8 cellular contexts compared by ENCODE assay signal in genomic region chr2:10331033-10331701, GRCh38.
A peak's percentile ranks its signal among the peaks of the same experiment; 100 is the strongest.
DNase-seq lines count a peak whose midpoint lies in the region; ATAC-seq and TF ChIP-seq lines count a peak whose summit lies in the region.

No MANE protein-coding gene starts in this region.

- peak; percentile 44 for DNase-seq in NCI-H146 (lab: John Stamatoyannopoulos, UW)
- no peak for DNase-seq in NCI-H146 treated with DMSO at 0.1 percent for 48 hours (lab: John Stamatoyannopoulos, UW; ENCODE audit: unreplicated experiment)
- peak; percentile 77 for DNase-seq in UCSD-AML1 (lab: John Stamatoyannopoulos, UW; ENCODE audit: unreplicated experiment)
- DNase-seq in cardiac fibroblast (ENCODE audit: low read depth in 2 of 2) = peak; percentile 22 to 45
- DNase-seq in stimulated activated naive CD8-positive, alpha-beta T cell treated with anti-CD3 and anti-CD28 coated beads, Interleukin-15, amount 100 ng/mL, for 72 hours = peak; percentile 52 to 79
- no peak for DNase-seq in pons (ENCODE audit: low spot score)

- peak; percentile 68 for ATAC-seq in HG03196 (IDR thresholded peaks at IDR 0.05; ENCODE audit: unreplicated experiment)
- peak; percentile 72 for ATAC-seq in stimulated activated naive CD8-positive, alpha-beta T cell treated with anti-CD3 and anti-CD28 coated beads, Interleukin-15, amount 100 ng/mL, for 72 hours

- peak overlapping the region; percentile 96 to 98 for H3K4me3 Mint-ChIP-seq in stimulated activated naive CD8-positive, alpha-beta T cell treated with anti-CD3 and anti-CD28 coated beads, Interleukin-15, amount 100 ng/mL, for 72 hours

- H3K36me3 ChIP-seq in muscle layer of duodenum (ENCODE audit: control insufficient read depth in 1 of 2, insufficient read depth in 2 of 2, low read length in 2 of 2) = peaks cover 0 to 6% of the 10 kb centered on the region in 2 donors

- H3K9me3 ChIP-seq in muscle layer of duodenum (ENCODE audit: control insufficient read depth in 1 of 2, low read length in 2 of 2) = peaks cover 4 to 7% of the 10 kb centered on the region in 2 donors

- peaks cover 7 to 20% of the 10 kb centered on the region in 2 donors for H3K4me1 ChIP-seq in muscle layer of duodenum (ENCODE audit: control insufficient read depth in 1 of 2, insufficient read depth in 2 of 2, low read length in 2 of 2)

- no peaks in the 10 kb centered on the region for H3K27me3 ChIP-seq in muscle layer of duodenum (ENCODE audit: low read depth, low read length)

- H3K4me1 Mint-ChIP-seq in stimulated activated naive CD8-positive, alpha-beta T cell treated with anti-CD3 and anti-CD28 coated beads, Interleukin-15, amount 100 ng/mL, for 72 hours = peaks cover 84% of the 10 kb centered on the region

- peaks cover 0 to 8% of the 10 kb centered on the region in 2 donors for H3K9me3 Mint-ChIP-seq in stimulated activated naive CD8-positive, alpha-beta T cell treated with anti-CD3 and anti-CD28 coated beads, Interleukin-15, amount 100 ng/mL, for 72 hours

- no peak for TF ChIP-seq CTCF in cardiac fibroblast (IDR thresholded peaks at IDR 0.05; ENCODE audit: low read depth, low read length)

- H3K4me3 ChIP-seq in cardiac fibroblast (replicated peaks in 1 of 2; ENCODE audit: low read depth in 2 of 2, low read length in 2 of 2) (no peak overlapping the region), muscle layer of duodenum (ENCODE audit: low read depth in 1 of 2, low read length in 2 of 2) (no peak overlapping the region)

- H3K27ac ChIP-seq in muscle layer of duodenum (ENCODE audit: low read length) = peak overlapping the region; percentile 28

- H3K27me3 Mint-ChIP-seq in stimulated activated naive CD8-positive, alpha-beta T cell treated with anti-CD3 and anti-CD28 coated beads, Interleukin-15, amount 100 ng/mL, for 72 hours = no peaks in the 10 kb centered on the region

- peak overlapping the region; percentile 86 to 99 for H3K27ac Mint-ChIP-seq in stimulated activated naive CD8-positive, alpha-beta T cell treated with anti-CD3 and anti-CD28 coated beads, Interleukin-15, amount 100 ng/mL, for 72 hours

Comparison
In these comparisons a context has a peak if more than half of its experiments do, and no peak if none do; other contexts are left out.
1. DNase-seq: peak in NCI-H146 (single experiment), UCSD-AML1 (single experiment), cardiac fibroblast (2 of 2) and stimulated activated naive CD8-positive, alpha-beta T cell treated with anti-CD3 and anti-CD28 coated beads, Interleukin-15, amount 100 ng/mL, for 72 hours (2 of 2); none in NCI-H146 treated with DMSO at 0.1 percent for 48 hours (single experiment) and pons (single experiment).